Comparison of ENCODE assay signal across 21 cellular contexts in genomic region chr10:23373156-23373555, GRCh38. TPM values are rescaled to one million over a fixed set of nuclear protein-coding genes. Genes with fewer than 3 reads are reported as not detected.
DNase-seq lines count a peak whose midpoint lies in the region; ATAC-seq and TF ChIP-seq lines count a peak whose summit lies in the region.
"Had no signal": no experiment of that assay in that cellular context is flagged by ENCODE, and none has a peak within 500 bp of the region (broad histone marks: within the 10 kb centered on the region; RNA-seq: fewer than 3 reads in every experiment).

No MANE protein-coding gene starts in this region.

- H3K36me3 ChIP-seq in BLaER1 treated with 17β-estradiol and CSF1 and Interleukin-3, amounts not matched to agents 10 nM and 100 nM, result 0 out of 22 replicates have a peak, but pooled peaks cover 0 to 4% (median 0%) of the 10 kb centered on the region in 11 experiments
- no peaks in the 10 kb centered on the region for H3K36me3 ChIP-seq in Peyer's patch

- no peak overlapping the region for H3K4me3 ChIP-seq in BLaER1 treated with 17β-estradiol and CSF1 and Interleukin-3, amounts not matched to agents 10 nM and 100 nM
- H3K4me3 ChIP-seq in Peyer's patch, result no peak overlapping the region
- H3K4me3 ChIP-seq: A549 had no signal

- TF ChIP-seq CTCF in foreskin keratinocyte (conservative IDR thresholded peaks at IDR 0.05), result no peak
- no peak for TF ChIP-seq CTCF in Peyer's patch (IDR thresholded peaks at IDR 0.05)

- peaks cover 0 to 24% (median 19%) of the 10 kb centered on the region in 11 experiments; a peak in 18 of 22 replicates for H3K9me3 ChIP-seq in BLaER1 treated with 17β-estradiol and CSF1 and Interleukin-3, amounts not matched to agents 10 nM and 100 nM (replicated peaks in 1 of 11)
- no peaks in the 10 kb centered on the region for H3K9me3 ChIP-seq in Peyer's patch
- H3K9me3 ChIP-seq: A549, SK-N-SH had no signal

- H3K27me3 Mint-ChIP-seq in T-cell, result no peaks in the 10 kb centered on the region
- no peaks in the 10 kb centered on the region for H3K27me3 Mint-ChIP-seq in activated CD8-positive, alpha-beta T cell treated with anti-CD3 and anti-CD28 coated beads, Interleukin-2, amount 10 ng/mL, durations not matched to agents 7 days and 5 days (ENCODE audit: low read depth)

- no peaks in the 10 kb centered on the region for H4K20me1 ChIP-seq in BLaER1 treated with 17β-estradiol and CSF1 and Interleukin-3, amounts not matched to agents 10 nM and 100 nM

- peaks cover 0 to 4% (median 0%) of the 10 kb centered on the region in 3 donors for H3K9me3 Mint-ChIP-seq in T-cell
- H3K9me3 Mint-ChIP-seq in activated CD8-positive, alpha-beta T cell treated with anti-CD3 and anti-CD28 coated beads, Interleukin-2, amount 10 ng/mL, durations not matched to agents 7 days and 5 days (ENCODE audit: insufficient read depth), result peaks cover 13% of the 10 kb centered on the region

- no peaks in the 10 kb centered on the region for H3K27me3 ChIP-seq in BLaER1 treated with 17β-estradiol and CSF1 and Interleukin-3, amounts not matched to agents 10 nM and 100 nM
- no peaks in the 10 kb centered on the region for H3K27me3 ChIP-seq in foreskin keratinocyte
- no peaks in the 10 kb centered on the region for H3K27me3 ChIP-seq in Peyer's patch

- ATAC-seq in foreskin keratinocyte, result peak; percentile 86
- no peak for ATAC-seq in T-cell (replicated peaks in 1 of 4)
- ATAC-seq in activated CD8-positive, alpha-beta T cell treated with anti-CD3 and anti-CD28 coated beads, Interleukin-2, amount 10 ng/mL, durations not matched to agents 7 days and 5 days, result no peak
- ATAC-seq: A549 had no signal

- POLR2A ChIA-PET in T-cell (lab: Charles Lee), result interaction anchor here in 1 of 2 donors (0.6 kb wide), 1 partner anchor 13 kb away, joined by 3 read pairs; no protein-coding TSS in a partner anchor
- POLR2A ChIA-PET in activated CD8-positive, alpha-beta T cell treated with anti-CD3 and anti-CD28 coated beads, Interleukin-2, amount 10 ng/mL, durations not matched to agents 7 days and 5 days (lab: Charles Lee), result no interaction called here

- H3K36me3 Mint-ChIP-seq in T-cell, result no peaks in the 10 kb centered on the region
- peaks cover 8% of the 10 kb centered on the region for H3K36me3 Mint-ChIP-seq in activated CD8-positive, alpha-beta T cell treated with anti-CD3 and anti-CD28 coated beads, Interleukin-2, amount 10 ng/mL, durations not matched to agents 7 days and 5 days (ENCODE audit: low read depth)

- no peak overlapping the region for H3K4me3 Mint-ChIP-seq in T-cell
- no peak overlapping the region for H3K4me3 Mint-ChIP-seq in activated CD8-positive, alpha-beta T cell treated with anti-CD3 and anti-CD28 coated beads, Interleukin-2, amount 10 ng/mL, durations not matched to agents 7 days and 5 days
- H3K4me3 Mint-ChIP-seq: CD8-positive, alpha-beta memory T cell had no signal

- peak overlapping the region in 9 of 11 experiments; percentile 75 to 92 (median 81); a peak in 16 of 22 replicates for H3K27ac ChIP-seq in BLaER1 treated with 17β-estradiol and CSF1 and Interleukin-3, amounts not matched to agents 10 nM and 100 nM
- H3K27ac ChIP-seq in foreskin keratinocyte, result peak overlapping the region; percentile 6
- H3K27ac ChIP-seq in Peyer's patch, result no peak overlapping the region
- H3K27ac ChIP-seq: A549 had no signal

- peaks cover 55 to 92% (median 73%) of the 10 kb centered on the region in 10 experiments for H3K4me1 ChIP-seq in BLaER1 treated with 17β-estradiol and CSF1 and Interleukin-3, amounts not matched to agents 10 nM and 100 nM
- H3K4me1 ChIP-seq in foreskin keratinocyte, result peaks cover 18% of the 10 kb centered on the region
- peaks cover 0 to 9% (median 0%) of the 10 kb centered on the region in 4 donors for H3K4me1 ChIP-seq in Peyer's patch
- H3K4me1 ChIP-seq: A549 had no signal

- no peak overlapping the region for H3K27ac Mint-ChIP-seq in T-cell
- H3K27ac Mint-ChIP-seq in activated CD8-positive, alpha-beta T cell treated with anti-CD3 and anti-CD28 coated beads, Interleukin-2, amount 10 ng/mL, durations not matched to agents 7 days and 5 days, result no peak overlapping the region

- no peak for TF ChIP-seq POLR2A in Peyer's patch (IDR thresholded peaks at IDR 0.05)

- peak overlapping the region; percentile 44 to 88 (median 69) for H3K4me2 ChIP-seq in BLaER1 treated with 17β-estradiol and CSF1 and Interleukin-3, amounts not matched to agents 10 nM and 100 nM
- H3K4me2 ChIP-seq: A549, SK-N-SH had no signal

- H3K9ac ChIP-seq in BLaER1 treated with 17β-estradiol and CSF1 and Interleukin-3, amounts not matched to agents 10 nM and 100 nM, result peak overlapping the region in 4 of 11 experiments; percentile 6 to 48 (median 36); a peak in 5 of 22 replicates
- H3K9ac ChIP-seq: SK-N-SH had no signal

- CTCF ChIA-PET in T-cell (lab: Charles Lee), result no interaction called here
- CTCF ChIA-PET in activated CD8-positive, alpha-beta T cell treated with anti-CD3 and anti-CD28 coated beads, Interleukin-2, amount 10 ng/mL, durations not matched to agents 7 days and 5 days (lab: Charles Lee), result no interaction called here

- peak; percentile 6 for DNase-seq in HT1080 (ENCODE audit: low read depth)
- peak; percentile 12 for DNase-seq in amniotic epithelial cell (ENCODE audit: low read depth)
- DNase-seq in foreskin keratinocyte, result peak; percentile 82 to 90
- no peak for DNase-seq in T-cell
- DNase-seq in Peyer's patch, result no peak
- no peak for DNase-seq in activated CD8-positive, alpha-beta T cell treated with anti-CD3 and anti-CD28 coated beads, Interleukin-2, amount 10 ng/mL, durations not matched to agents 7 days and 5 days
- no peak for DNase-seq in SW 1271 (lab: John Stamatoyannopoulos, UW)
- DNase-seq: C1 segment of cervical spinal cord; CD8-positive, alpha-beta memory T cell; DMS53; KG1; NCI-H1092; NCI-H1436 treated with DMSO at 0.1 percent for 48 hours; NCI-H2029 treated with DMSO at 0.1 percent for 48 hours; NCI-H2171; NCI-H446; SHP77 treated with DMSO at 0.1 percent for 48 hours; SK-N-SH had no signal

- peaks cover 23 to 30% (median 23%) of the 10 kb centered on the region in 3 donors for H3K4me1 Mint-ChIP-seq in T-cell
- peaks cover 39% of the 10 kb centered on the region for H3K4me1 Mint-ChIP-seq in activated CD8-positive, alpha-beta T cell treated with anti-CD3 and anti-CD28 coated beads, Interleukin-2, amount 10 ng/mL, durations not matched to agents 7 days and 5 days (ENCODE audit: low read depth)

RNA-seq across cellular contexts. Expression of gene C10orf67, which starts 28.6 kb away (rescaled TPM):
- 0.10 and 0.50 TPM in 2 replicates for total RNA-seq in HT1080 (2014; rRNA removed; shearing (Covaris generic))
- polyA plus RNA-seq in HT1080 (2015; cell fraction: cytosol; rRNA removed), result 0.20 and 0.29 TPM in 2 replicates
- 0.27 and 0.37 TPM in 2 replicates for polyA plus RNA-seq in HT1080 (2015; cell fraction: nucleus; rRNA removed)
- total RNA-seq in foreskin keratinocyte (0.10 and 0.11 TPM in 2 replicates), T-cell (under 1 TPM in 1 of 5 donors, not detected in 4; 0.13 TPM), Peyer's patch (1 to 10 TPM in 1 of 4 donors, not detected in 3; 1.2 TPM)
- 0.02 and 0.18 TPM in 2 replicates for polyA plus RNA-seq in foreskin keratinocyte
- not detected for total RNA-seq in activated CD8-positive, alpha-beta T cell treated with anti-CD3 and anti-CD28 coated beads, Interleukin-2, amount 10 ng/mL, durations not matched to agents 7 days and 5 days
- total RNA-seq: CD8-positive, alpha-beta memory T cell; H4 had no signal

Comparison
In these comparisons a context has a peak if more than half of its experiments do, and no peak if none do; other contexts are left out.
1. H3K27ac ChIP-seq: peak in BLaER1 treated with 17β-estradiol and CSF1 and Interleukin-3, amounts not matched to agents 10 nM and 100 nM (9 of 11) and foreskin keratinocyte (single experiment); none in Peyer's patch (0 of 4).
2. DNase-seq: peak in HT1080 (single experiment), amniotic epithelial cell (single experiment) and foreskin keratinocyte (2 of 2); none in T-cell (0 of 34), Peyer's patch (0 of 3), activated CD8-positive, alpha-beta T cell treated with anti-CD3 and anti-CD28 coated beads, Interleukin-2, amount 10 ng/mL, durations not matched to agents 7 days and 5 days (single experiment) and SW 1271 (0 of 2).